ENCODE assay signal across 15 cellular contexts in genomic region chr17:31339906-31340661, GRCh38. TPM values are rescaled to one million over a fixed set of nuclear protein-coding genes. Genes with fewer than 3 reads are reported as not detected.
A peak's percentile ranks its signal among the peaks of the same experiment; 100 is the strongest.
DNase-seq lines count a peak whose midpoint lies in the region; ATAC-seq and TF ChIP-seq lines count a peak whose summit lies in the region.
"Had no signal": no experiment of that assay in that cellular context is flagged by ENCODE, and none has a peak within 500 bp of the region (broad histone marks: within the 10 kb centered on the region; RNA-seq: fewer than 3 reads in every experiment).

No MANE protein-coding gene starts in this region.

- H3K27ac ChIP-seq in foreskin keratinocyte, result no peak overlapping the region
- H3K27ac ChIP-seq: KMS-11 had no signal

- CTCF ChIA-PET in AG04449 (lab: Yijun Ruan, JAX), result interaction anchor here (0.6 to 1.5 kb wide), 10 partner anchors 9 to 805 kb away, joined by 3 to 5 read pairs (median 3); no protein-coding TSS in a partner anchor

- intact Hi-C loops in lower leg skin (cut with DNase I; ENCODE audit: low total_unique reads), result no loop called here

- ATAC-seq in activated T-helper 17 cell treated with anti-CD3 and anti-CD28 coated beads, Interleukin-2, amount 50 U/mL, for 72 hours (replicated peaks), result no peak
- ATAC-seq in foreskin keratinocyte (peak; percentile 68), GM18517 (IDR thresholded peaks at IDR 0.05; ENCODE audit: unreplicated experiment) (no peak)
- ATAC-seq: activated T-cell treated with anti-CD3 and anti-CD28 coated beads, Interleukin-2, amount 50 U/mL, for 4 hours; naive thymus-derived CD4-positive, alpha-beta T cell; stimulated activated naive B cell treated with anti-CD40 and anti-IgM and Interleukin-4, amounts not matched to agents 10 μg/mL and 1 μg/mL and 100 μg/mL, for 72 hours had no signal

- no peak overlapping the region for H3K4me3 Mint-ChIP-seq in activated T-helper 17 cell treated with anti-CD3 and anti-CD28 coated beads, Interleukin-2, amount 50 U/mL, for 72 hours
- H3K4me3 Mint-ChIP-seq: activated T-cell treated with anti-CD3 and anti-CD28 coated beads, Interleukin-2, amount 50 U/mL, for 4 hours; CD4-positive, CD25-positive, alpha-beta regulatory T cell; naive thymus-derived CD4-positive, alpha-beta T cell; stimulated activated naive B cell treated with anti-CD40 and anti-IgM and Interleukin-4, amounts not matched to agents 10 μg/mL and 1 μg/mL and 100 μg/mL, for 72 hours had no signal

- peaks cover 40% of the 10 kb centered on the region for H3K36me3 Mint-ChIP-seq in activated T-helper 17 cell treated with anti-CD3 and anti-CD28 coated beads, Interleukin-2, amount 50 U/mL, for 72 hours (ENCODE audit: low read depth)

- H3K4me3 ChIP-seq in AG04449 (ENCODE audit: low read depth, low read length), result no peak overlapping the region
- H3K4me3 ChIP-seq in lower leg skin (ENCODE audit: low read depth, poor library complexity, severe bottlenecking), result no peak overlapping the region

- TF ChIP-seq CTCF in AG04449 (IDR thresholded peaks at IDR 0.05; ENCODE audit: insufficient read depth, low read length, missing control alignments) (no peak), foreskin keratinocyte (conservative IDR thresholded peaks at IDR 0.05) (no peak), lower leg skin (IDR thresholded peaks at IDR 0.05) (no peak)

- TF ChIP-seq POLR2A in lower leg skin (IDR thresholded peaks at IDR 0.05), result no peak

- DNase-seq in AG04449 (ENCODE audit: low read depth, low spot score) (peak; percentile 49), HPDE6-E6E7 (ENCODE audit: extremely low spot score) (peak; percentile 20), foreskin keratinocyte (peak; percentile 80 to 86), NCI-H1694 treated with DMSO at 0.1 percent for 48 hours (lab: John Stamatoyannopoulos, UW) (no peak), ecto neural progenitor cell (ENCODE audit: low spot score) (no peak), lower leg skin (ENCODE audit: low spot score in 2 of 2) (no peak)
- DNase-seq: activated T-cell treated with anti-CD3 and anti-CD28 coated beads, Interleukin-2, amount 50 U/mL, for 4 hours; CD4-positive, CD25-positive, alpha-beta regulatory T cell; naive thymus-derived CD4-positive, alpha-beta T cell; stimulated activated CD4-positive, alpha-beta T cell treated with anti-CD3 and anti-CD28 coated beads, Interleukin-15, amount 100 ng/mL, for 24 hours; stimulated activated naive B cell treated with anti-CD40 and anti-IgM and Interleukin-4, amounts not matched to agents 10 μg/mL and 1 μg/mL and 100 μg/mL, for 72 hours had no signal

- H3K27me3 ChIP-seq in foreskin keratinocyte, result no peaks in the 10 kb centered on the region

- H3K4me1 Mint-ChIP-seq in activated T-helper 17 cell treated with anti-CD3 and anti-CD28 coated beads, Interleukin-2, amount 50 U/mL, for 72 hours, result no peaks in the 10 kb centered on the region
- H3K4me1 Mint-ChIP-seq: stimulated activated naive B cell treated with anti-CD40 and anti-IgM and Interleukin-4, amounts not matched to agents 10 μg/mL and 1 μg/mL and 100 μg/mL, for 72 hours had no signal

- 84 to 88% methylated on average over 6 of the region's 6 CpGs for WGBS in lower leg skin, 2 donors

- peak overlapping the region; percentile 7 for H3K27ac Mint-ChIP-seq in activated T-helper 17 cell treated with anti-CD3 and anti-CD28 coated beads, Interleukin-2, amount 50 U/mL, for 72 hours
- H3K27ac Mint-ChIP-seq: stimulated activated naive B cell treated with anti-CD40 and anti-IgM and Interleukin-4, amounts not matched to agents 10 μg/mL and 1 μg/mL and 100 μg/mL, for 72 hours had no signal

- no peaks in the 10 kb centered on the region for H3K9me3 Mint-ChIP-seq in activated T-helper 17 cell treated with anti-CD3 and anti-CD28 coated beads, Interleukin-2, amount 50 U/mL, for 72 hours
- H3K9me3 Mint-ChIP-seq: activated T-cell treated with anti-CD3 and anti-CD28 coated beads, Interleukin-2, amount 50 U/mL, for 4 hours; naive thymus-derived CD4-positive, alpha-beta T cell; stimulated activated naive B cell treated with anti-CD40 and anti-IgM and Interleukin-4, amounts not matched to agents 10 μg/mL and 1 μg/mL and 100 μg/mL, for 72 hours had no signal

- peaks cover 7% of the 10 kb centered on the region for H3K4me1 ChIP-seq in foreskin keratinocyte

- POLR2A ChIA-PET in AG04449 (lab: Yijun Ruan, JAX), result interaction anchor here (0.7 kb wide), 1 partner anchor 175 kb away, joined by 3 read pairs; no protein-coding TSS in a partner anchor

- no peaks in the 10 kb centered on the region for H3K27me3 Mint-ChIP-seq in activated T-helper 17 cell treated with anti-CD3 and anti-CD28 coated beads, Interleukin-2, amount 50 U/mL, for 72 hours
- H3K27me3 Mint-ChIP-seq: CD4-positive, CD25-positive, alpha-beta regulatory T cell; naive thymus-derived CD4-positive, alpha-beta T cell; stimulated activated naive B cell treated with anti-CD40 and anti-IgM and Interleukin-4, amounts not matched to agents 10 μg/mL and 1 μg/mL and 100 μg/mL, for 72 hours had no signal

RNA-seq across cellular contexts. Expression of gene EVI2A, which starts 18.7 kb away (rescaled TPM):
- 10 to 100 TPM; 11.7 to 21.8 TPM for total RNA-seq in activated T-helper 17 cell treated with anti-CD3 and anti-CD28 coated beads, Interleukin-2, amount 50 U/mL, for 72 hours
- 0.11 TPM in 1 of 2 replicates, not detected in the other for total RNA-seq in foreskin keratinocyte
- 0.10 TPM in 1 of 2 replicates, not detected in the other for polyA plus RNA-seq in foreskin keratinocyte
- 1 to 10 TPM; 1.2 to 4.0 (median 2.0) TPM for total RNA-seq in lower leg skin

RNA-seq across cellular contexts. Expression of gene EVI2B, which starts 26.2 kb away (rescaled TPM):
- total RNA-seq in activated T-helper 17 cell treated with anti-CD3 and anti-CD28 coated beads, Interleukin-2, amount 50 U/mL, for 72 hours, result 10 to 100 TPM; 18.5 to 20.7 TPM
- total RNA-seq in foreskin keratinocyte, result 0.14 and 0.25 TPM in 2 replicates
- polyA plus RNA-seq in foreskin keratinocyte, result 0.17 and 0.31 TPM in 2 replicates
- total RNA-seq in lower leg skin, result 1 to 10 TPM; 1.2 to 5.0 (median 2.4) TPM

RNA-seq across cellular contexts. Expression of gene OMG, which starts 43.0 kb away (rescaled TPM):
- under 1 TPM; 0.26 to 0.42 TPM for total RNA-seq in activated T-helper 17 cell treated with anti-CD3 and anti-CD28 coated beads, Interleukin-2, amount 50 U/mL, for 72 hours
- total RNA-seq in foreskin keratinocyte (not detected in 2 replicates), lower leg skin (not detected)
- polyA plus RNA-seq in foreskin keratinocyte, result not detected in 2 replicates
- polyA plus RNA-seq: naive thymus-derived CD4-positive, alpha-beta T cell had no signal

RNA-seq across cellular contexts. Expression of gene RAB11FIP4, which starts 51.4 kb away (rescaled TPM):
- 10 to 100 TPM; 19.7 to 21.7 TPM for total RNA-seq in activated T-helper 17 cell treated with anti-CD3 and anti-CD28 coated beads, Interleukin-2, amount 50 U/mL, for 72 hours
- 7.1 and 9.0 TPM in 2 replicates for total RNA-seq in foreskin keratinocyte
- 2.6 TPM in 2 replicates for polyA plus RNA-seq in foreskin keratinocyte
- 10 to 100 TPM; 27.4 to 62.8 (median 34.1) TPM for total RNA-seq in lower leg skin
- total RNA-seq: dermis microvascular lymphatic vessel endothelial cell had no signal

Comparison
In these comparisons a context has a peak if more than half of its experiments do, and no peak if none do; other contexts are left out.
1. DNase-seq: peak in AG04449 (single experiment), HPDE6-E6E7 (single experiment) and foreskin keratinocyte (2 of 2); none in NCI-H1694 treated with DMSO at 0.1 percent for 48 hours (single experiment), ecto neural progenitor cell (single experiment) and lower leg skin (0 of 2).